ENCODE assay signal across 1 cellular context in genomic region chr14:49687942-49688700, GRCh38.
TF ChIP-seq lines count a peak whose summit lies in the region.

Gene POLE2, minus strand, starts transcription at chr14:49688214. Its CDS starts 11 bp downstream, at chr14:49688203.

TF ChIP-seq in HepG2, 621 proteins besides CTCF, POLR2A, EP300 and RAD21 (continued from another document and continues in another):
- TF ChIP-seq ZNF629 (CRISPR knock-in tag; conservative IDR thresholded peaks at IDR 0.05) (no peak), ZNF547 (CRISPR knock-in tag; IDR thresholded peaks at IDR 0.05) (peak; percentile 90), ZNF30 (CRISPR knock-in tag; IDR thresholded peaks at IDR 0.05) (no peak), SMYD3 (CRISPR knock-in tag; IDR thresholded peaks at IDR 0.05) (no peak), ZNF280B (CRISPR knock-in tag; IDR thresholded peaks at IDR 0.05; ENCODE audit: borderline replicate concordance) (peak; percentile 88), ZNF10 (CRISPR knock-in tag; IDR thresholded peaks at IDR 0.05; ENCODE audit: borderline replicate concordance, low read depth) (no peak), POLR2AphosphoS2 (IDR thresholded peaks at IDR 0.05; ENCODE audit: low read depth, low read length) (no peak), MYC (CRISPR knock-in tag; IDR thresholded peaks at IDR 0.05; ENCODE audit: borderline replicate concordance) (peak; percentile 97), ZNF589 (CRISPR knock-in tag; conservative IDR thresholded peaks at IDR 0.05) (peak; percentile 76), SRY (CRISPR knock-in tag; IDR thresholded peaks at IDR 0.05) (peak; percentile 84), ZHX1 (CRISPR knock-in tag; IDR thresholded peaks at IDR 0.05; ENCODE audit: low read depth) (peak; percentile 89; the same call in 1 of the 2 replicates), ZNF883 (CRISPR knock-in tag; IDR thresholded peaks at IDR 0.05; ENCODE audit: not compliant biosample characterization) (peak; percentile 79), SIN3A (IDR thresholded peaks at IDR 0.05; ENCODE audit: borderline replicate concordance, low read depth, low read length) (peak; percentile 77; the same call in 1 of the 2 replicates), ZNF510 (CRISPR knock-in tag; IDR thresholded peaks at IDR 0.05; ENCODE audit: low read depth) (0 out of 2 replicates have a peak, but pooled peaks have one; percentile 69), ZNF225 (CRISPR knock-in tag; IDR thresholded peaks at IDR 0.05) (peak; percentile 77), SIX1 (CRISPR knock-in tag; IDR thresholded peaks at IDR 0.05; ENCODE audit: borderline replicate concordance) (no peak), SIX4 (CRISPR knock-in tag; IDR thresholded peaks at IDR 0.05) (no peak), DR1 (CRISPR knock-in tag; IDR thresholded peaks at IDR 0.05) (peak; percentile 68), GATAD2A (CRISPR knock-in tag; IDR thresholded peaks at IDR 0.05) (no peak), SIN3B (IDR thresholded peaks at IDR 0.05; ENCODE audit: low read length) (no peak), MTA3 (CRISPR knock-in tag; IDR thresholded peaks at IDR 0.05) (no peak), ZNF337 (CRISPR knock-in tag; IDR thresholded peaks at IDR 0.05; ENCODE audit: borderline replicate concordance, low read depth) (no peak; the same call in 1 of the 2 replicates), ZMYM4 (CRISPR knock-in tag; IDR thresholded peaks at IDR 0.05) (no peak), ZNF772 (CRISPR knock-in tag; IDR thresholded peaks at IDR 0.05) (peak; percentile 76), HNRNPLL (IDR thresholded peaks at IDR 0.05; ENCODE audit: low read depth, low read length, poor library complexity, severe bottlenecking) (peak; percentile 89), MBNL3 (CRISPR knock-in tag; conservative IDR thresholded peaks at IDR 0.05) (no peak), ZNF276 (CRISPR knock-in tag; IDR thresholded peaks at IDR 0.05; ENCODE audit: low read depth) (0 out of 2 replicates have a peak, but pooled peaks have one; percentile 35), ZNF121 (CRISPR knock-in tag; IDR thresholded peaks at IDR 0.05) (no peak), GTF2F1 (IDR thresholded peaks at IDR 0.05; ENCODE audit: low read length) (no peak), RXRA (CRISPR knock-in tag; IDR thresholded peaks at IDR 0.05) (peak; percentile 67; the same call in 1 of the 2 replicates), ZKSCAN1 (IDR thresholded peaks at IDR 0.05; ENCODE audit: low read length) (no peak), EHMT2 (IDR thresholded peaks at IDR 0.05; ENCODE audit: borderline replicate concordance, low read depth, low read length) (no peak), ELF4 (CRISPR knock-in tag; IDR thresholded peaks at IDR 0.05; ENCODE audit: borderline replicate concordance) (no peak; the same call in 1 of the 2 replicates), ZNF451 (CRISPR knock-in tag; IDR thresholded peaks at IDR 0.05) (peak; percentile 77; the same call in 1 of the 2 replicates), PRPF4 (IDR thresholded peaks at IDR 0.05; ENCODE audit: low read depth, low read length, poor library complexity, severe bottlenecking) (peak; percentile 93), ZNF567 (CRISPR knock-in tag; IDR thresholded peaks at IDR 0.05; ENCODE audit: borderline replicate concordance) (0 out of 2 replicates have a peak, but pooled peaks have one; percentile 47), DZIP1 (CRISPR knock-in tag; IDR thresholded peaks at IDR 0.05) (no peak), ZNF460 (CRISPR knock-in tag; IDR thresholded peaks at IDR 0.05; ENCODE audit: borderline replicate concordance) (peak; percentile 50; the same call in 1 of the 2 replicates), ZSCAN21 (CRISPR knock-in tag; IDR thresholded peaks at IDR 0.05; ENCODE audit: borderline replicate concordance) (peak; percentile 89; the same call in 1 of the 2 replicates), ZBTB44 (CRISPR knock-in tag; IDR thresholded peaks at IDR 0.05) (no peak), ZEB1 (IDR thresholded peaks at IDR 0.05; ENCODE audit: insufficient replicate concordance, low read depth) (no peak), PHF8 (CRISPR knock-in tag; IDR thresholded peaks at IDR 0.05) (peak; percentile 81), USF2 (IDR thresholded peaks at IDR 0.05; ENCODE audit: low read depth, low read length) (no peak), USF2 (CRISPR knock-in tag; IDR thresholded peaks at IDR 0.05; ENCODE audit: borderline replicate concordance) (peak; percentile 59; the same call in 1 of the 2 replicates), E2F1 (CRISPR knock-in tag; IDR thresholded peaks at IDR 0.05) (peak; percentile 99), FOXM1 (CRISPR knock-in tag; IDR thresholded peaks at IDR 0.05) (0 out of 2 replicates have a peak, but pooled peaks have one; percentile 59), ZNF292 (CRISPR knock-in tag; IDR thresholded peaks at IDR 0.05; ENCODE audit: borderline replicate concordance, low read depth) (peak; percentile 17; the same call in 1 of the 2 replicates), RARA (CRISPR knock-in tag; IDR thresholded peaks at IDR 0.05) (no peak), ZNF570 (CRISPR knock-in tag; IDR thresholded peaks at IDR 0.05; ENCODE audit: borderline replicate concordance) (no peak), ZBTB43 (CRISPR knock-in tag; conservative IDR thresholded peaks at IDR 0.05) (peak; percentile 47; the same call in 1 of the 2 replicates), MED13 (CRISPR knock-in tag; IDR thresholded peaks at IDR 0.05) (peak; percentile 75; the same call in 1 of the 2 replicates), MXD1 (CRISPR knock-in tag; IDR thresholded peaks at IDR 0.05) (peak; percentile 72; the same call in 1 of the 2 replicates)
